Comparison of ENCODE assay signal across 16 cellular contexts in the genomic region with DNA sequence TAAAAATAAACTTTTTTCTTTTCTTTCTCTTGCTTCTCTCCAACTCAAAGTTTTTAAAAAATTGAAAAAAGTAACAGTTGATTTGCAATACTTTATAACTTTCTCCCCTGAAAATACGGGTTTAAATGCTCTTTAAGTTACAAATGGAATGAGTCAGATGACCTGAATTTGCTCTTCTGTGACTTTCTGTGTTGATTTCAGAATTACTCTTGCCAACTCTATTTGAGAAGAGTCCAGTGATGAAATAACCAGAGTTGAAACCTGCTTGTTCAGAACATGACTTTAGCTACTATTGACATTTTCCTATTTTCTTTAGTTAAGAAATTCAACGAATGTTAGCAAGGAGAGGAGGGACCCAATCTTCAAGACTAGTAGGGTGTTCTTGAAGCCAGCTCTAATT.
DNase-seq lines count a peak whose midpoint lies in the region; ATAC-seq, FAIRE-seq and TF ChIP-seq lines count a peak whose summit lies in the region.
"Had no signal": no experiment of that assay in that cellular context is flagged by ENCODE, and none has a peak within 500 bp of the region (broad histone marks: within the 10 kb centered on the region; RNA-seq: fewer than 3 reads in every experiment).

No MANE protein-coding gene starts in this region.

- peak; percentile 88 for FAIRE-seq in bronchial epithelial cell (lab: Jason Lieb, UNC)

- TF ChIP-seq CTCF in bronchial epithelial cell (IDR thresholded peaks at IDR 0.05; ENCODE audit: insufficient read depth, low read length, severe bottlenecking), result no peak

- H3K4me3 ChIP-seq in bronchial epithelial cell (ENCODE audit: low read depth, low read length), result no peak overlapping the region
- H3K4me3 ChIP-seq: hepatocyte, SJCRH30 had no signal

- no peaks in the 10 kb centered on the region for H3K36me3 ChIP-seq in bronchial epithelial cell (ENCODE audit: control insufficient read depth, insufficient read depth, low read length)
- H3K36me3 ChIP-seq: SJCRH30 had no signal

- no peaks in the 10 kb centered on the region for H3K27me3 ChIP-seq in bronchial epithelial cell (ENCODE audit: control insufficient read depth, insufficient read depth, low read length)
- H3K27me3 ChIP-seq: hepatocyte, SJCRH30 had no signal

- ATAC-seq in GM18502 (IDR thresholded peaks at IDR 0.05; ENCODE audit: poor library complexity, unreplicated experiment) (peak; percentile 44), GM21381 (IDR thresholded peaks at IDR 0.05; ENCODE audit: unreplicated experiment) (no peak), GM19328 (IDR thresholded peaks at IDR 0.05; ENCODE audit: unreplicated experiment) (no peak), GM21390 (IDR thresholded peaks at IDR 0.05; ENCODE audit: unreplicated experiment) (no peak)
- ATAC-seq: left cardiac atrium had no signal

- DNase-seq in HT1080 (ENCODE audit: low read depth), result peak; percentile 30
- peak; percentile 77 for DNase-seq in bronchial epithelial cell (ENCODE audit: low read depth)
- DNase-seq in iris pigment epithelial cell (ENCODE audit: low read depth), result peak; percentile 94
- DNase-seq in C1 segment of cervical spinal cord (lab: John Stamatoyannopoulos, UW), result no peak
- DNase-seq: activated CD4-positive, alpha-beta T cell treated with anti-CD3 and anti-CD28 coated beads, Interleukin-2, amount 50 U/mL, for 4 hours; activated T-cell treated with anti-CD3 and anti-CD28 coated beads, Interleukin-2, amount 50 U/mL, for 48 hours; anterior cingulate cortex; effector memory CD4-positive, alpha-beta T cell; left cardiac atrium; NCI-H2171; SJCRH30 had no signal

Comparison
In these comparisons a context has a peak if more than half of its experiments do, and no peak if none do; other contexts are left out.
1. DNase-seq: peak in HT1080 (single experiment), bronchial epithelial cell (single experiment) and iris pigment epithelial cell (single experiment); none in C1 segment of cervical spinal cord (0 of 14).